ENCODE assay signal across 27 cellular contexts in genomic region chr3:115381573-115381912, GRCh38.
DNase-seq lines count a peak whose midpoint lies in the region; ATAC-seq and TF ChIP-seq lines count a peak whose summit lies in the region.
"Had no signal": no experiment of that assay in that cellular context is flagged by ENCODE, and none has a peak within 500 bp of the region (broad histone marks: within the 10 kb centered on the region; RNA-seq: fewer than 3 reads in every experiment).

No MANE protein-coding gene starts in this region.

- no peaks in the 10 kb centered on the region for H3K36me3 ChIP-seq in left ventricle myocardium inferior
- H3K36me3 ChIP-seq: prostate gland, transverse colon, WERI-Rb-1 had no signal

- peaks cover 6% of the 10 kb centered on the region for H3K9me3 ChIP-seq in left ventricle myocardium inferior (replicated peaks)
- H3K9me3 ChIP-seq: Caco-2, prostate gland, transverse colon had no signal

- intact Hi-C loops in left ventricle myocardium inferior (cut with micrococcal nuclease): no loop called here

- no peak overlapping the region for H3K4me3 ChIP-seq in left ventricle myocardium inferior
- H3K4me3 ChIP-seq: prostate gland, transverse colon had no signal

- peak overlapping the region; percentile 47 for H3K27ac ChIP-seq in left ventricle myocardium inferior (replicated peaks)
- H3K27ac ChIP-seq: HL-60, prostate gland, transverse colon, WERI-Rb-1 had no signal

- no peak for TF ChIP-seq CTCF in left ventricle myocardium inferior (IDR thresholded peaks at IDR 0.05; ENCODE audit: borderline replicate concordance)

- DNase-seq in NCI-H82 (lab: John Stamatoyannopoulos, UW) (peak; percentile 24), NCI-H82 treated with DMSO at 0.1 percent for 48 hours (lab: John Stamatoyannopoulos, UW; ENCODE audit: unreplicated experiment) (no peak), cerebellar nuclear complex (lab: John Stamatoyannopoulos, UW) (peak; percentile 22 to 71), left ventricle myocardium inferior (peak; percentile 69), NCI-H226 (no peak), pons (ENCODE audit: low spot score) (no peak)
- DNase-seq: 8988T; activated CD4-positive, alpha-beta T cell treated with anti-CD3 and anti-CD28 coated beads, Interleukin-2, amount 50 U/mL, for 48 hours; activated effector memory CD4-positive, alpha-beta T cell treated with Interleukin-2 at 50 U/mL for 16 hours; Caco-2; central memory CD4-positive, alpha-beta T cell; effector CD8-positive, alpha-beta T cell; EL; mesendoderm; natural killer cell; NCI-H1417 treated with DMSO at 0.1 percent for 48 hours; NCI-H774; small intestine; stimulated activated CD4-positive, alpha-beta T cell treated with anti-CD3 and anti-CD28 coated beads, Interleukin-4, amount 100 ng/mL, for 1 hour; stimulated activated naive CD8-positive, alpha-beta T cell treated with anti-CD3 and anti-CD28 coated beads, Interleukin-15, Interleukin-2, amounts not matched to agents 100 U/mL and 50 U/mL, for 24 hours; transverse colon; WERI-Rb-1 had no signal

- no peaks in the 10 kb centered on the region for H3K27me3 ChIP-seq in left ventricle myocardium inferior (ENCODE audit: low read depth)
- H3K27me3 ChIP-seq: transverse colon had no signal

- H3K4me1 ChIP-seq in left ventricle myocardium inferior: peaks cover 20% of the 10 kb centered on the region
- H3K4me1 ChIP-seq: Caco-2, prostate gland, transverse colon had no signal

- ATAC-seq in HG02759 (IDR thresholded peaks at IDR 0.05; ENCODE audit: unreplicated experiment) (no peak), GM18867 (IDR thresholded peaks at IDR 0.05; ENCODE audit: unreplicated experiment) (no peak)
- ATAC-seq: esophagus mucosa; natural killer cell; stimulated activated naive CD8-positive, alpha-beta T cell treated with anti-CD3 and anti-CD28 coated beads, Interleukin-15, Interleukin-2, amounts not matched to agents 100 U/mL and 50 U/mL, for 24 hours had no signal

Comparison
In these comparisons a context has a peak if more than half of its experiments do, and no peak if none do; other contexts are left out.
1. DNase-seq: peak in NCI-H82 (single experiment), cerebellar nuclear complex (2 of 2) and left ventricle myocardium inferior (single experiment); none in NCI-H82 treated with DMSO at 0.1 percent for 48 hours (single experiment), NCI-H226 (single experiment) and pons (single experiment).